7 cellular contexts compared by ENCODE assay signal in genomic region chr2:84939426-84940087, GRCh38.
DNase-seq lines count a peak whose midpoint lies in the region; ATAC-seq lines count a peak whose summit lies in the region.

No MANE protein-coding gene starts in this region.

- no peak overlapping the region for H3K4me3 ChIP-seq in iPS-18a (ENCODE audit: low read length)

- DNase-seq in activated CD4-positive, alpha-beta T cell treated with anti-CD3 and anti-CD28 coated beads for 1 hour, result peak; percentile 54
- peak; percentile 71 for DNase-seq in stimulated activated naive CD4-positive, alpha-beta T cell treated with Interleukin-2 at 50 U/mL for 16 hours (lab: John Stamatoyannopoulos, UW)
- no peak for DNase-seq in NCI-H2029 treated with DMSO at 0.1 percent for 48 hours (lab: John Stamatoyannopoulos, UW)
- no peak for DNase-seq in NCI-H2196 (lab: John Stamatoyannopoulos, UW; ENCODE audit: unreplicated experiment)

- no peaks in the 10 kb centered on the region for H3K9me3 ChIP-seq in iPS-18a (ENCODE audit: control insufficient read depth, low read depth, low read length)

- peak overlapping the region; percentile 2 for H3K27ac ChIP-seq in iPS-18a (ENCODE audit: low read length)

- H3K9ac ChIP-seq in iPS-18a (ENCODE audit: low read length), result peak overlapping the region; percentile 42

- H3K4me1 ChIP-seq in iPS-18a (ENCODE audit: control insufficient read depth, low read depth, low read length), result peaks cover 15% of the 10 kb centered on the region

- ATAC-seq in GM19397 (IDR thresholded peaks at IDR 0.05; ENCODE audit: unreplicated experiment), result peak; percentile 79
- ATAC-seq in HG03432 (IDR thresholded peaks at IDR 0.05; ENCODE audit: unreplicated experiment), result peak; percentile 81

- H3K36me3 ChIP-seq in iPS-18a (ENCODE audit: control insufficient read depth, low read depth, low read length), result no peaks in the 10 kb centered on the region

- H3K27me3 ChIP-seq in iPS-18a (ENCODE audit: control insufficient read depth, insufficient read depth, low read length), result no peaks in the 10 kb centered on the region

Comparison
In these comparisons a context has a peak if more than half of its experiments do, and no peak if none do; other contexts are left out.
1. DNase-seq: peak in activated CD4-positive, alpha-beta T cell treated with anti-CD3 and anti-CD28 coated beads for 1 hour (single experiment) and stimulated activated naive CD4-positive, alpha-beta T cell treated with Interleukin-2 at 50 U/mL for 16 hours (single experiment); none in NCI-H2029 treated with DMSO at 0.1 percent for 48 hours (single experiment) and NCI-H2196 (single experiment).